Comparison of ENCODE assay signal across 11 cellular contexts in the genomic region with DNA sequence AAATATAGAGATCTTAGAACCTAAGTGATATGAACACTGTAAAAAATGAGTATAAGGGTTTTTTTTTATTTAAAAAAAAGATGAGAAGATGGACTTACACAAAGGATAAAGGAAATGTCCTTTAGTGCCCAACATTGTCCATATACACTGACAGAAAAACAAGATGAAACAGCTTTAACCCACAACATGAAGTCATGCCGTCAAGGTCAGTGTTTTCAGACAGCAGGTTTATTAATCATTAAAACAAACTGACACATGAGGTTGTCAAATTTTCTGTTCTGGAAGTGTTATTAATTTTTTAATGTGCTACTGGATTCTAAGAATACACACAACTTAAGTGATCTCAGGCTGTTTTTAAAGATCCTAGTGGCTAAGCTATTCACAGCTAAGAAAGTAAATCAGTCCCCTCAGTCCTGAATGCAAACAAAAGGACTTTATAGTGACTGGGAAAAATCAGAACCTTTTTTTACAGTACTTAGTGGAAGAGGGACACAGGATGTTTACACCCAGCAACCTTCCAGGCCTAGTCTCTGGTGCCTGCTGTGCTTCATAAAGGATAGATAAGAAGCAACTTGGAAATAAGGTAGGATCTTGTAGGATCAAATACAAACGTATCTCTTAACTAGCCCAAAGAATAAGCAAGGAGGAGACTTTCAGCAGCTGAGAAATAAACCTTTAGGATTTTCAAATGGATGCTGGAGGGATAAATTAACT. TPM values are rescaled to one million over a fixed set of nuclear protein-coding genes. Genes with fewer than 3 reads are reported as not detected.
A peak's percentile ranks its signal among the peaks of the same experiment; 100 is the strongest.
DNase-seq lines count a peak whose midpoint lies in the region; ATAC-seq and FAIRE-seq lines count a peak whose summit lies in the region.
"Had no signal": no experiment of that assay in that cellular context is flagged by ENCODE, and none has a peak within 500 bp of the region (broad histone marks: within the 10 kb centered on the region; RNA-seq: fewer than 3 reads in every experiment).

No MANE protein-coding gene starts in this region.

- H3K27ac ChIP-seq in HUES64 (ENCODE audit: low read depth, low read length): peak overlapping the region; percentile 44

- H3K36me3 ChIP-seq in HUES64 (ENCODE audit: insufficient read depth, low read length): no peaks in the 10 kb centered on the region

- peaks cover 16% of the 10 kb centered on the region for H3K4me1 ChIP-seq in HUES64 (ENCODE audit: insufficient read depth, low read length)

- no peaks in the 10 kb centered on the region for H3K27me3 ChIP-seq in HUES64 (ENCODE audit: insufficient read depth, low read length)

- no peak overlapping the region for H3K4me3 Mint-ChIP-seq in stimulated activated effector memory CD8-positive, alpha-beta T cell treated with anti-CD3 and anti-CD28 coated beads, Interleukin-12 subunit alpha, Interleukin-12 subunit beta, amount 100 ng/mL, for 72 hours
- H3K4me3 Mint-ChIP-seq: neural crest cell had no signal

- H3K9me3 Mint-ChIP-seq in stimulated activated effector memory CD8-positive, alpha-beta T cell treated with anti-CD3 and anti-CD28 coated beads, Interleukin-12 subunit alpha, Interleukin-12 subunit beta, amount 100 ng/mL, for 72 hours: no peaks in the 10 kb centered on the region
- H3K9me3 Mint-ChIP-seq: neural crest cell had no signal

- no peak overlapping the region for H3K27ac Mint-ChIP-seq in stimulated activated effector memory CD8-positive, alpha-beta T cell treated with anti-CD3 and anti-CD28 coated beads, Interleukin-12 subunit alpha, Interleukin-12 subunit beta, amount 100 ng/mL, for 72 hours

- no peaks in the 10 kb centered on the region for H3K9me3 ChIP-seq in HUES64 (ENCODE audit: insufficient read depth, low read depth, low read length)

- ATAC-seq in GM18508 (IDR thresholded peaks at IDR 0.05; ENCODE audit: insufficient read depth, unreplicated experiment) (peak; percentile 49), GM21786 (IDR thresholded peaks at IDR 0.05; ENCODE audit: unreplicated experiment) (peak; percentile 33)
- no peak for ATAC-seq in stimulated activated effector memory CD8-positive, alpha-beta T cell treated with anti-CD3 and anti-CD28 coated beads, Interleukin-12 subunit alpha, Interleukin-12 subunit beta, amount 100 ng/mL, for 72 hours

- DNase-seq in kidney tubule cell (ENCODE audit: low spot score) (peak; percentile 45), NCI-H2196 (lab: John Stamatoyannopoulos, UW; ENCODE audit: unreplicated experiment) (no peak), NCI-H226 (no peak), HTR-8/SVneo (ENCODE audit: insufficient read length, low spot score) (no peak)
- DNase-seq in stimulated activated effector memory CD8-positive, alpha-beta T cell treated with anti-CD3 and anti-CD28 coated beads, Interleukin-12 subunit alpha, Interleukin-12 subunit beta, amount 100 ng/mL, for 72 hours (ENCODE audit: low spot score in 2 of 2): no peak
- DNase-seq: NCI-H446 treated with DMSO at 0.1 percent for 48 hours had no signal

- no peaks in the 10 kb centered on the region for H3K36me3 Mint-ChIP-seq in stimulated activated effector memory CD8-positive, alpha-beta T cell treated with anti-CD3 and anti-CD28 coated beads, Interleukin-12 subunit alpha, Interleukin-12 subunit beta, amount 100 ng/mL, for 72 hours

- WGBS in HUES64: 83% methylated on average over 1 of the region's 2 CpGs

- H3K9ac ChIP-seq in HUES64 (ENCODE audit: low read depth, low read length): no peak overlapping the region

- no peaks in the 10 kb centered on the region for H3K4me1 Mint-ChIP-seq in stimulated activated effector memory CD8-positive, alpha-beta T cell treated with anti-CD3 and anti-CD28 coated beads, Interleukin-12 subunit alpha, Interleukin-12 subunit beta, amount 100 ng/mL, for 72 hours

- no peak for FAIRE-seq in HTR-8/SVneo (lab: Jason Lieb, UNC)
- FAIRE-seq: keratinocyte had no signal

- no peak overlapping the region for H3K4me3 ChIP-seq in HUES64 (ENCODE audit: low read length)

RNA-seq across cellular contexts. Expression of gene PKN2, which starts 22.0 kb away (rescaled TPM):
- polyA plus RNA-seq in HUES64 (2013, experiment 1 of 2): 17.7 TPM
- polyA plus RNA-seq in HUES64 (2013, experiment 2 of 2): 18.8 TPM
